22 cellular contexts compared by ENCODE assay signal in the genomic region with DNA sequence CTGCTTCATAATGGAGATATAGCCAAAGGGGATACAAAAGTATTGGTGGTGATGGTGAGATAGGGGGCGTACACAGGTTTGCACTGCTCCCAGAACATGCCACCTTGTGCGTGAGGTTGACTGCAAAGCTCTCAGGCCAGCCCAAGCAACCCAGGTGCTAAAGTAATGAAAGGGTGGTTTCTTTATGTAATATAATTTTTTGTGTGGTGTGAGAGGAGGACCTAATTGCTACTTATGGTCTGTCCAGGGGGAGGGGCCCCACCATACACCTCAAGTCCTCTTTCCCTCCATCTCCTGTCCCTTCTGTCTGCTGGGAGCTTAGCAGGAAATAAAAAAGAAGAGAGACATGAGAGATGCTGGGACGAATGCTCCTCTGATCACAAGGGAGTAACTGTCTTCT.
"Had no signal": no experiment of that assay in that cellular context is flagged by ENCODE, and none has a peak within 500 bp of the region (broad histone marks: within the 10 kb centered on the region; RNA-seq: fewer than 3 reads in every experiment).

No MANE protein-coding gene starts in this region.

- H3K27me3 ChIP-seq: pancreas, suprapubic skin, tibial artery, upper lobe of right lung had no signal

- H3K27me3 Mint-ChIP-seq: naive B cell; stimulated activated memory B cell treated with anti-CD40 and anti-IgM and Interleukin-4, amounts not matched to agents 10 μg/mL and 1 μg/mL and 100 μg/mL, for 72 hours had no signal

- H3K4me3 ChIP-seq: left ventricle myocardium inferior, lung, pancreas, prostate gland, skin epidermis, suprapubic skin, thoracic aorta, tibial artery, upper lobe of right lung had no signal

- H3K36me3 Mint-ChIP-seq: mesothelial cell of epicardium; naive B cell; natural killer cell; stimulated activated memory B cell treated with anti-CD40 and anti-IgM and Interleukin-4, amounts not matched to agents 10 μg/mL and 1 μg/mL and 100 μg/mL, for 72 hours had no signal

- H3K4me1 ChIP-seq: prostate gland had no signal

- H3K36me3 ChIP-seq: pancreas, prostate gland, suprapubic skin, thoracic aorta had no signal

- H3K27ac ChIP-seq: left ventricle myocardium inferior, pancreas, prostate gland, skin epidermis, suprapubic skin, thoracic aorta, tibial artery, upper lobe of right lung had no signal

- H3K27ac Mint-ChIP-seq: mesothelial cell of epicardium; natural killer cell; nephron progenitor cell; stimulated activated memory B cell treated with anti-CD40 and anti-IgM and Interleukin-4, amounts not matched to agents 10 μg/mL and 1 μg/mL and 100 μg/mL, for 72 hours had no signal

- H3K4me3 Mint-ChIP-seq: mesothelial cell of epicardium; naive B cell; natural killer cell; nephron progenitor cell; stimulated activated memory B cell treated with anti-CD40 and anti-IgM and Interleukin-4, amounts not matched to agents 10 μg/mL and 1 μg/mL and 100 μg/mL, for 72 hours had no signal

- H3K9me3 ChIP-seq: left ventricle myocardium inferior, pancreas, prostate gland, suprapubic skin, thoracic aorta, tibial artery, upper lobe of right lung had no signal

- ATAC-seq: natural killer cell; pancreas; right cardiac atrium; sciatic nerve; stimulated activated memory B cell treated with anti-CD40 and anti-IgM and Interleukin-4, amounts not matched to agents 10 μg/mL and 1 μg/mL and 100 μg/mL, for 72 hours; upper lobe of right lung had no signal

- H3K9me3 Mint-ChIP-seq: mesothelial cell of epicardium; natural killer cell; stimulated activated memory B cell treated with anti-CD40 and anti-IgM and Interleukin-4, amounts not matched to agents 10 μg/mL and 1 μg/mL and 100 μg/mL, for 72 hours had no signal

- DNase-seq: islet precursor cell; left ventricle myocardium inferior; mesendoderm; naive B cell; natural killer cell; nephron progenitor cell; pancreas; posterior cingulate gyrus; retina; right cardiac atrium; stimulated activated naive CD4-positive, alpha-beta T cell treated with Interleukin-2 at 50 U/mL for 16 hours; tibial artery; trophoblast cell; upper lobe of right lung had no signal
